ENCODE assay signal across 8 cellular contexts in the genomic region with DNA sequence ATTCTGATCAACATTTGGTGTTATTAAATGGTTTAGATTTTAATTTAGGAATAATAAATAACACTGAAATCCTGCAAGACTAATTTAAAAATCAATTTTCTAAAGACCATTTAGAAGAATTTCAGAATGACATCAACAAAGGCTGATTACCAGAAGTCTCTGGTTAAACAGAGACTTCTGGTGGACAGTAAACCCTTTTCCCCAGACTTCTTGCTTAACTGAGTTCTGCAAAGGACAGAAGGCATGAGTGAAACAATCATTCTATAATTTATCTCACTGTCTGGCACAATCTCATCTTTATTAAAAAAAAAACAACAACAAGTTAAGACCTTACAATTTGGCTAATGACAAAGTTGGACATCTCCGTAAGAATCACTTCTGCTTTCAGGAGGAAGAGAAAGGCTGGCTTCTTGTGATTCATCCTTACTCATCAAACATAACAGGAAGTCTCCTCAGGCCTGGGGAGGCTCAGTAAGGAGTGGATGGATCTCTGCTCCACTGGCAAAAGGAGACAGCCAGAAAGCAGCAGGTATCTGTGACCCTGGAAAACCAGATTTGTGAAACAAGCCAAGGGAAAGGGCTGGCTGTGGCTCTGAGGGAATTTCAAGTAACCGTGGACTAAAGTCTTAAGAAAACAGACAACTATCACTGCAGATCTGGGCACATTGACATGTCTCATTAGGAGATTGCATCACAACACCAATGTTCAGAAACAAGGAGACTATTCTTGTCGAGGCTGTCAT. TPM values are rescaled to one million over a fixed set of nuclear protein-coding genes. Genes with fewer than 3 reads are reported as not detected.
DNase-seq lines count a peak whose midpoint lies in the region; ATAC-seq and TF ChIP-seq lines count a peak whose summit lies in the region.

No MANE protein-coding gene starts in this region.

- no peaks in the 10 kb centered on the region for H3K36me3 ChIP-seq in IMR-90 (ENCODE audit: control insufficient read depth, insufficient read depth, low read length)
- no peaks in the 10 kb centered on the region for H3K36me3 ChIP-seq in psoas muscle (ENCODE audit: insufficient read depth in 1 of 2, low read depth in 1 of 2)
- no peaks in the 10 kb centered on the region for H3K36me3 ChIP-seq in H7 (replicated peaks; ENCODE audit: control insufficient read depth, insufficient read depth, low read length)

- no peaks in the 10 kb centered on the region for H3K27me3 Mint-ChIP-seq in activated CD4-positive, alpha-beta T cell treated with anti-CD3 and anti-CD28 coated beads, Interleukin-2, amount 10 ng/mL, durations not matched to agents 24 days and 14 days

- H3K27ac Mint-ChIP-seq in activated CD4-positive, alpha-beta T cell treated with anti-CD3 and anti-CD28 coated beads, Interleukin-2, amount 10 ng/mL, durations not matched to agents 24 days and 14 days, result peak overlapping the region; percentile 90

- no CpG with 5 or more reads among the region's 3 CpGs for WGBS in IMR-90 (ENCODE audit: extremely low coverage in 2 of 2, insufficient read length in 1 of 2), 2 experiments
- 18 to 49% (median 40%) methylated on average over 3 of the region's 3 CpGs for WGBS in psoas muscle, 3 donors

- TF ChIP-seq CTCF in IMR-90 (conservative IDR thresholded peaks at IDR 0.05; ENCODE audit: low read depth, low read length) (no peak), psoas muscle (IDR thresholded peaks at IDR 0.05) (no peak)

- peak overlapping the region; percentile 99 for H3K23ac ChIP-seq in IMR-90 (ENCODE audit: low read depth, low read length)

- ATAC-seq in GM21619 (IDR thresholded peaks at IDR 0.05; ENCODE audit: unreplicated experiment) (peak; percentile 65), IMR-90 (ENCODE audit: low read depth) (peak; percentile 91), psoas muscle (peak; percentile 82 to 92 (median 88))

- H3K27ac ChIP-seq in IMR-90 (ENCODE audit: insufficient read depth, low read length) (peak overlapping the region; percentile 92), psoas muscle (peak overlapping the region; percentile 80)

- H3K9me1 ChIP-seq in IMR-90 (ENCODE audit: insufficient read depth, low read length), result peaks cover 3% of the 10 kb centered on the region; the same call in 1 of the 2 replicates

- DNase-seq in DMS53 treated with DMSO at 0.1 percent for 48 hours (lab: John Stamatoyannopoulos, UW; ENCODE audit: unreplicated experiment), result peak; percentile 73
- DNase-seq in IMR-90, result peak; percentile 94
- peak; percentile 78 for DNase-seq in activated CD4-positive, alpha-beta T cell treated with anti-CD3 and anti-CD28 coated beads, Interleukin-2, amount 10 ng/mL, durations not matched to agents 24 days and 14 days
- DNase-seq in fibroblast of peridontal ligament (ENCODE audit: extremely low read depth), result peak; percentile 84
- peak; percentile 29 to 52 for DNase-seq in psoas muscle
- no peak for DNase-seq in H7
- no peak for DNase-seq in D341Med (ENCODE audit: low spot score)

- peak overlapping the region; percentile 95 for H3K4me2 ChIP-seq in IMR-90 (ENCODE audit: low read depth, low read length)

- peak overlapping the region; percentile 76 for H3K4me3 Mint-ChIP-seq in activated CD4-positive, alpha-beta T cell treated with anti-CD3 and anti-CD28 coated beads, Interleukin-2, amount 10 ng/mL, durations not matched to agents 24 days and 14 days

- no peak for TF ChIP-seq RAD21 in IMR-90 (IDR thresholded peaks at IDR 0.05; ENCODE audit: low read length)

- H3K4ac ChIP-seq in IMR-90 (ENCODE audit: low read depth, low read length), result peak overlapping the region; percentile 76

- peak overlapping the region; percentile 81 for H2AK9ac ChIP-seq in IMR-90 (replicated peaks; ENCODE audit: low read depth, low read length, poor library complexity)

- H2BK20ac ChIP-seq in IMR-90 (ENCODE audit: low read depth, low read length), result peak overlapping the region; percentile 97

- H4K8ac ChIP-seq in IMR-90 (ENCODE audit: low read depth in 2 of 2, low read length in 2 of 2), result peak overlapping the region; percentile 22 to 99

- peak overlapping the region; percentile 62 for H3K14ac ChIP-seq in IMR-90 (replicated peaks; ENCODE audit: low read depth, low read length)

- H4K20me1 ChIP-seq in IMR-90 (ENCODE audit: insufficient read depth, low read length), result no peaks in the 10 kb centered on the region

- no peaks in the 10 kb centered on the region for H3K9me3 Mint-ChIP-seq in activated CD4-positive, alpha-beta T cell treated with anti-CD3 and anti-CD28 coated beads, Interleukin-2, amount 10 ng/mL, durations not matched to agents 24 days and 14 days

- POLR2A ChIA-PET in IMR-90 (lab: Charles Lee; ENCODE audit: unreplicated experiment), result no interaction called here

- H2BK15ac ChIP-seq in IMR-90 (ENCODE audit: low read depth, low read length), result peak overlapping the region; percentile 81

- peak overlapping the region; percentile 93 for H2BK5ac ChIP-seq in IMR-90 (ENCODE audit: low read depth, low read length, poor library complexity, severe bottlenecking)

- no TSS peak for BruUV-seq in IMR-90 (replicated peaks; lab: Mats Ljungman, UMichigan)

- H2AK5ac ChIP-seq in IMR-90 (ENCODE audit: low read depth, low read length), result peak overlapping the region; percentile 90; the same call in 1 of the 2 replicates

- TF ChIP-seq POLR2A in IMR-90 (IDR thresholded peaks at IDR 0.05; ENCODE audit: low read depth, low read length), result peak; percentile 63; the same call in 1 of the 2 replicates

- H3K27me3 ChIP-seq in IMR-90 (ENCODE audit: control insufficient read depth, insufficient read depth, low read length), result no peaks in the 10 kb centered on the region
- no peaks in the 10 kb centered on the region for H3K27me3 ChIP-seq in psoas muscle (ENCODE audit: insufficient read depth in 3 of 3, low read length in 2 of 3)
- H3K27me3 ChIP-seq in H7 (ENCODE audit: control insufficient read depth, insufficient read depth, low read length), result no peaks in the 10 kb centered on the region

- H4K91ac ChIP-seq in IMR-90 (ENCODE audit: insufficient read depth, low read depth, low read length), result peak overlapping the region; percentile 80

- dilution Hi-C loops in IMR-90 (cut with HindIII; ENCODE audit: low sequenced_read_pairs, unreplicated experiment), result no loop called here

- H3K9ac ChIP-seq in IMR-90 (ENCODE audit: low read depth, low read length), result peak overlapping the region; percentile 45

- H2AFZ ChIP-seq in IMR-90 (replicated peaks; ENCODE audit: low read length, poor library complexity), result peak overlapping the region; percentile 90

- intact Hi-C loops in IMR-90 (cut with micrococcal nuclease), result loop anchor here (2.0 to 10.0 kb wide), 5 partner anchors 75 to 795 kb away; a partner anchor contains a TSS
- intact Hi-C loops in activated CD4-positive, alpha-beta T cell treated with anti-CD3 and anti-CD28 coated beads, Interleukin-2, amount 10 ng/mL, durations not matched to agents 24 days and 14 days (cut with micrococcal nuclease), result loop anchor here (1.0 to 5.0 kb wide), 4 partner anchors 32 to 795 kb away; no protein-coding TSS in a partner anchor
- intact Hi-C loops in psoas muscle (cut with DNase I), result loop anchor here (5.0 kb wide), 1 partner anchor 100 kb away; no protein-coding TSS in a partner anchor

- peaks cover 0 to 3% of the 10 kb centered on the region in 2 experiments; a peak in 1 of 4 replicates for H3K79me1 ChIP-seq in IMR-90 (ENCODE audit: low read depth in 1 of 2, low read length in 2 of 2)

- in situ Hi-C loops in IMR-90 (cut with MboI; ENCODE audit: low sequenced_read_pairs), result loop anchor here (5.0 kb wide), 1 partner anchor 100 kb away; no protein-coding TSS in a partner anchor

- H2BK120ac ChIP-seq in IMR-90 (ENCODE audit: low read depth, low read length), result peak overlapping the region; percentile 98

- peak overlapping the region; percentile 97 for H3K18ac ChIP-seq in IMR-90 (ENCODE audit: low read depth, low read length)

- H3K4me3 ChIP-seq in IMR-90 (ENCODE audit: insufficient read depth, low read depth, low read length) (peak overlapping the region; percentile 31; the same call in 1 of the 2 replicates), psoas muscle (peak overlapping the region; percentile 51), H7 (ENCODE audit: insufficient read depth, low read depth, low read length) (no peak overlapping the region)

- H3K36me3 Mint-ChIP-seq in activated CD4-positive, alpha-beta T cell treated with anti-CD3 and anti-CD28 coated beads, Interleukin-2, amount 10 ng/mL, durations not matched to agents 24 days and 14 days (ENCODE audit: low read depth), result no peaks in the 10 kb centered on the region

- peak overlapping the region; percentile 95 for H3K56ac ChIP-seq in IMR-90 (ENCODE audit: extremely low read depth, insufficient read depth, low read length)

- H3K4me1 Mint-ChIP-seq in activated CD4-positive, alpha-beta T cell treated with anti-CD3 and anti-CD28 coated beads, Interleukin-2, amount 10 ng/mL, durations not matched to agents 24 days and 14 days, result peaks cover 39% of the 10 kb centered on the region

- H3K9me3 ChIP-seq in IMR-90 (ENCODE audit: control insufficient read depth, insufficient read depth, low read length) (no peaks in the 10 kb centered on the region), psoas muscle (no peaks in the 10 kb centered on the region)

- H4K5ac ChIP-seq in IMR-90 (ENCODE audit: low read depth, low read length), result peak overlapping the region; percentile 71

- CTCF ChIA-PET in IMR-90 (lab: Yijun Ruan, JAX), result no interaction called here

- peaks cover 8% of the 10 kb centered on the region for H3K4me1 ChIP-seq in IMR-90 (ENCODE audit: control insufficient read depth, insufficient read depth, low read length)
- peaks cover 17% of the 10 kb centered on the region for H3K4me1 ChIP-seq in psoas muscle

RNA-seq across cellular contexts. Expression of a gene that starts 0.9 kb away (rescaled TPM):
- 3.9 and 4.4 TPM in 2 replicates for total RNA-seq in IMR-90 (2012; rRNA removed)
- polyA plus RNA-seq in IMR-90 (2012; rRNA removed), result 0.96 and 1.4 TPM in 2 replicates
- polyA plus RNA-seq in IMR-90 (2012; cell fraction: cytosol; rRNA removed), result 0.26 and 0.27 TPM in 2 replicates
- polyA plus RNA-seq in IMR-90 (2012; cell fraction: nucleus; rRNA removed; ENCODE audit: low replicate concordance), result 0.40 and 3.5 TPM in 2 replicates
- 0.88 and 1.1 TPM in 2 replicates for total RNA-seq in activated CD4-positive, alpha-beta T cell treated with anti-CD3 and anti-CD28 coated beads, Interleukin-2, amount 10 ng/mL, durations not matched to agents 24 days and 14 days
- total RNA-seq in psoas muscle, result 1 to 10 TPM in 3 of 4 donors, under 1 TPM in 1; 0.79 to 1.3 (median 1.2) TPM
- polyA plus RNA-seq in psoas muscle, result under 1 TPM; 0.12 to 0.31 (median 0.13) TPM
- total RNA-seq in H7 (2014; rRNA removed; shearing (Covaris generic)), result under 0.01 TPM in 1 of 2 replicates, not detected in the other

RNA-seq across cellular contexts. Expression of a gene that starts 10.1 kb away (rescaled TPM):
- total RNA-seq in IMR-90 (2012; rRNA removed) (507 and 649 TPM in 2 replicates), psoas muscle (10 to 100 TPM; 11.2 to 20.0 (median 17.5) TPM)
- polyA plus RNA-seq in IMR-90 (2012; rRNA removed) (135 and 152 TPM in 2 replicates), psoas muscle (10 to 100 TPM in 1 of 3 donors, 1 to 10 TPM in 2; 5.6 to 16.6 (median 8.9) TPM)
- polyA plus RNA-seq in IMR-90 (2012; cell fraction: cytosol; rRNA removed), result 212 and 266 TPM in 2 replicates
- polyA plus RNA-seq in IMR-90 (2012; cell fraction: nucleus; rRNA removed; ENCODE audit: low replicate concordance), result 98.5 and 144 TPM in 2 replicates
- total RNA-seq in activated CD4-positive, alpha-beta T cell treated with anti-CD3 and anti-CD28 coated beads, Interleukin-2, amount 10 ng/mL, durations not matched to agents 24 days and 14 days, result 0.23 and 0.66 TPM in 2 replicates
- total RNA-seq in H7 (2014; rRNA removed; shearing (Covaris generic)), result 14.5 and 22.7 TPM in 2 replicates

RNA-seq across cellular contexts. Expression of a gene that starts 52.9 kb away (rescaled TPM):
- 1.1 TPM in 2 replicates for total RNA-seq in IMR-90 (2012; rRNA removed)
- polyA plus RNA-seq in IMR-90 (2012; rRNA removed), result 0.17 and 0.24 TPM in 2 replicates
- 0.11 TPM in 2 replicates for polyA plus RNA-seq in IMR-90 (2012; cell fraction: cytosol; rRNA removed)
- polyA plus RNA-seq in IMR-90 (2012; cell fraction: nucleus; rRNA removed; ENCODE audit: low replicate concordance), result 0.11 and 1.4 TPM in 2 replicates
- total RNA-seq in activated CD4-positive, alpha-beta T cell treated with anti-CD3 and anti-CD28 coated beads, Interleukin-2, amount 10 ng/mL, durations not matched to agents 24 days and 14 days, result 0.85 and 2.6 TPM in 2 replicates
- total RNA-seq in psoas muscle, result 1 to 10 TPM; 1.7 to 4.1 (median 2.3) TPM
- under 1 TPM; 0.22 to 0.68 (median 0.61) TPM for polyA plus RNA-seq in psoas muscle
- 0.03 TPM in 1 of 2 replicates, not detected in the other for total RNA-seq in H7 (2014; rRNA removed; shearing (Covaris generic))

Comparison
In these comparisons a context has a peak if more than half of its experiments do, and no peak if none do; other contexts are left out.
1. DNase-seq: peak in DMS53 treated with DMSO at 0.1 percent for 48 hours (single experiment), IMR-90 (single experiment), activated CD4-positive, alpha-beta T cell treated with anti-CD3 and anti-CD28 coated beads, Interleukin-2, amount 10 ng/mL, durations not matched to agents 24 days and 14 days (single experiment), fibroblast of peridontal ligament (single experiment) and psoas muscle (2 of 2); none in H7 (single experiment) and D341Med (single experiment).
2. RNA of a gene that starts 10.1 kb away (total RNA-seq): 507 to 649 TPM in IMR-90; 11.2 to 20.0 TPM in psoas muscle, 14.5 to 22.7 TPM in H7 and 0.23 to 0.66 TPM in activated CD4-positive, alpha-beta T cell treated with anti-CD3 and anti-CD28 coated beads, Interleukin-2, amount 10 ng/mL, durations not matched to agents 24 days and 14 days; every median in the first group is over 10 times any median in the second.
3. Peak in every context shown above with its lines, with median percentiles within 50 percentile points of each other: ATAC-seq.